In the genomic region with DNA sequence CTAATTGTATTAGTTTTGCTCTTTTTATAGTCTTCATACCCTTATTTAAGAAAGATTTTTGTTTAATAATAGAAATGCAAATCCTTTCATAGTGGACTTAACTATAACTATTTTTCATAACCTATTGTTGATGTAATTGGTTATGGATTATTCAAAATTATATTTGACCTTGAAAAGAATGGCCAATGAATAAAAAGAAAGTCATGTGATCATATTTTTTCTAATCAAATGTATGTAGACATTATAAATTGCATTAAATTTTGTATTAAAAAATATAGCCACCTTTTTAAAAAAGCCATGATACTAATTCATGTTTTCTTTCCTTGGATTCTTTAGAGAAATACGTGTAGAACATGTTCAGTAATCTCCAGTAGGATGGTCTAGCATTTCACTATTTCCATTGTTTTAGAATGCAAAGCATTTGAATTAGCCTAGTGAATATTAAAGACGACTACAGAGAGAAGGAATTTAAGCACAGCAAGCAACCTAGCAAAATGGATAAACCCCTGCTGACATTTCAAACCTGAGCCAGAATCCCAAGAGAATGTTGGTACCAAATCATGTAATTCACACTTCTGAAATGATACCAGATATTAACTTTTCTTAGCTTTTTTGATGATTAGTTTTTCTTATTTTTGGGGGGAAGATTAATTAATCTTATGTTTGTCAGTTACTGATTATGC, we compare ENCODE assay signal across 21 cellular contexts.
"Had no signal": no experiment of that assay in that cellular context is flagged by ENCODE, and none has a peak within 500 bp of the region (broad histone marks: within the 10 kb centered on the region; RNA-seq: fewer than 3 reads in every experiment).

No MANE protein-coding gene starts in this region.

- H3K27me3 ChIP-seq: esophagus muscularis mucosa, gastrocnemius medialis, heart right ventricle, neutrophil, right atrium auricular region, sigmoid colon, testis, transverse colon had no signal

- H3K4me3 ChIP-seq: esophagus muscularis mucosa, gastrocnemius medialis, heart right ventricle, mucosa of descending colon, right atrium auricular region, sigmoid colon, skin epidermis, testis, transverse colon had no signal

- ATAC-seq: effector memory CD8-positive, alpha-beta T cell; gastrocnemius medialis; heart right ventricle; mucosa of descending colon; naive thymus-derived CD8-positive, alpha-beta T cell; stimulated activated naive B cell treated with anti-CD40 and anti-IgM and Interleukin-4, amounts not matched to agents 10 μg/mL and 1 μg/mL and 100 μg/mL, for 72 hours; stimulated activated naive CD8-positive, alpha-beta T cell treated with anti-CD3 and anti-CD28 coated beads, Interleukin-15, amount 100 ng/mL, for 72 hours had no signal

- H3K36me3 ChIP-seq: esophagus muscularis mucosa, gastrocnemius medialis, heart right ventricle, neutrophil, right atrium auricular region, sigmoid colon, transverse colon had no signal

- H3K27me3 Mint-ChIP-seq: dendritic cell treated with granulocyte-macrophage colony-stimulating factor and Interleukin-4, amounts not matched to agents 40 ng/mL and 50 ng/mL, for 4 days; effector memory CD8-positive, alpha-beta T cell; naive thymus-derived CD8-positive, alpha-beta T cell; stimulated activated naive B cell treated with anti-CD40 and anti-IgM and Interleukin-4, amounts not matched to agents 10 μg/mL and 1 μg/mL and 100 μg/mL, for 72 hours; stimulated activated naive CD8-positive, alpha-beta T cell treated with anti-CD3 and anti-CD28 coated beads, Interleukin-15, amount 100 ng/mL, for 72 hours had no signal

- H3K4me1 ChIP-seq: esophagus muscularis mucosa, gastrocnemius medialis, heart right ventricle, right atrium auricular region, sigmoid colon, testis, transverse colon had no signal

- DNase-seq: effector memory CD8-positive, alpha-beta T cell; gastrocnemius medialis; heart right ventricle; hypothalamus; kidney glomerular epithelial cell; mammary epithelial cell; mucosa of descending colon; naive thymus-derived CD8-positive, alpha-beta T cell; sigmoid colon; stimulated activated CD4-positive, alpha-beta T cell treated with anti-CD3 and anti-CD28 coated beads, Interleukin-2, amount 100 ng/mL, for 24 hours; stimulated activated CD4-positive, alpha-beta T cell treated with anti-CD3 and anti-CD28 coated beads, Interleukin-4, amount 100 ng/mL, for 4 hours; stimulated activated naive B cell treated with anti-CD40 and anti-IgM and Interleukin-4, amounts not matched to agents 10 μg/mL and 1 μg/mL and 100 μg/mL, for 72 hours; stimulated activated naive CD8-positive, alpha-beta T cell treated with anti-CD3 and anti-CD28 coated beads, Interleukin-15, amount 100 ng/mL, for 72 hours; testis; transverse colon had no signal

- H3K27ac Mint-ChIP-seq: dendritic cell treated with granulocyte-macrophage colony-stimulating factor and Interleukin-4, amounts not matched to agents 40 ng/mL and 50 ng/mL, for 4 days; effector memory CD8-positive, alpha-beta T cell; naive thymus-derived CD8-positive, alpha-beta T cell; stimulated activated naive B cell treated with anti-CD40 and anti-IgM and Interleukin-4, amounts not matched to agents 10 μg/mL and 1 μg/mL and 100 μg/mL, for 72 hours; stimulated activated naive CD8-positive, alpha-beta T cell treated with anti-CD3 and anti-CD28 coated beads, Interleukin-15, amount 100 ng/mL, for 72 hours had no signal

- H3K4me3 Mint-ChIP-seq: dendritic cell treated with granulocyte-macrophage colony-stimulating factor and Interleukin-4, amounts not matched to agents 40 ng/mL and 50 ng/mL, for 4 days; effector memory CD8-positive, alpha-beta T cell; naive thymus-derived CD8-positive, alpha-beta T cell; stimulated activated naive B cell treated with anti-CD40 and anti-IgM and Interleukin-4, amounts not matched to agents 10 μg/mL and 1 μg/mL and 100 μg/mL, for 72 hours; stimulated activated naive CD8-positive, alpha-beta T cell treated with anti-CD3 and anti-CD28 coated beads, Interleukin-15, amount 100 ng/mL, for 72 hours had no signal

- H3K9me3 ChIP-seq: gastrocnemius medialis, neutrophil, testis had no signal

- H3K27ac ChIP-seq: epithelial cell of prostate, esophagus muscularis mucosa, gastrocnemius medialis, heart right ventricle, neutrophil, right atrium auricular region, sigmoid colon, skin epidermis, testis, transverse colon had no signal

- H3K4me1 Mint-ChIP-seq: naive thymus-derived CD8-positive, alpha-beta T cell; stimulated activated naive B cell treated with anti-CD40 and anti-IgM and Interleukin-4, amounts not matched to agents 10 μg/mL and 1 μg/mL and 100 μg/mL, for 72 hours; stimulated activated naive CD8-positive, alpha-beta T cell treated with anti-CD3 and anti-CD28 coated beads, Interleukin-15, amount 100 ng/mL, for 72 hours had no signal

- H3K36me3 Mint-ChIP-seq: naive thymus-derived CD8-positive, alpha-beta T cell; stimulated activated naive B cell treated with anti-CD40 and anti-IgM and Interleukin-4, amounts not matched to agents 10 μg/mL and 1 μg/mL and 100 μg/mL, for 72 hours had no signal
